21 cellular contexts compared by ENCODE assay signal in the genomic region with DNA sequence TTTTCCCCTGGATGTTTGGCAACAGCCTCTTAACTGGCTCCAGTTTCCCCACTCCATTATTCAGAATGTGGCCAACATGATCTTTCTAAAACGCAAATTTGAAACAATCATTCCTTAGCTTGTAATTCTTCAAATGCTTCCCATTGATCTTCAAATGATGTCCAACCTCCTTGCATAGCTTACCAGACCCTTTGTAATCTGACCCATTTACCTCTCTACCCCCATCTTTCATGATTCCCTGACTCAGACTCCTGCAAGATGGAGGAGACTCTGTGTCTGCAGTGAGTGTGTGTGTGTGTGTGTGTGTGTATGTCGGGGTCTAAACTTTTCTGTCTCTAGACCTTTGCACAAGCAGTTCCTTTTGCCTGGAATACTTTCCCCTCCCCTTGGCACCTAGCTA.
A peak's percentile ranks its signal among the peaks of the same experiment; 100 is the strongest.
DNase-seq lines count a peak whose midpoint lies in the region; ATAC-seq and TF ChIP-seq lines count a peak whose summit lies in the region.
"Had no signal": no experiment of that assay in that cellular context is flagged by ENCODE, and none has a peak within 500 bp of the region (broad histone marks: within the 10 kb centered on the region; RNA-seq: fewer than 3 reads in every experiment).

No MANE protein-coding gene starts in this region.

- H3K27ac Mint-ChIP-seq in neural progenitor cell: peak overlapping the region; percentile 54
- no peak overlapping the region for H3K27ac Mint-ChIP-seq in Calu3 (ENCODE audit: unreplicated experiment)
- H3K27ac Mint-ChIP-seq: B cell; CD4-positive, alpha-beta T cell; CD8-positive, alpha-beta T cell had no signal

- CTCF ChIA-PET in SK-N-SH (lab: Yijun Ruan, JAX): interaction anchor here (1.2 to 2.2 kb wide), 3 partner anchors 7 to 522 kb away, joined by 3 to 8 read pairs (median 5); no protein-coding TSS in a partner anchor
- CTCF ChIA-PET in Calu3 (lab: Charles Lee): no interaction called here

- H3K4me2 ChIP-seq in SK-N-SH (no peak overlapping the region), neural progenitor cell (no peak overlapping the region)
- H3K4me2 ChIP-seq: A549 had no signal

- H3K4me1 ChIP-seq in SK-N-SH (ENCODE audit: control insufficient read depth in 1 of 2, insufficient read depth in 2 of 2, low read depth in 1 of 2, low read length in 1 of 2) (peaks cover 0 to 53% of the 10 kb centered on the region in 2 experiments; a peak in 2 of 4 replicates), neural progenitor cell (peaks cover 4% of the 10 kb centered on the region)
- H3K4me1 ChIP-seq: A549, Caco-2 had no signal

- 52% methylated on average over 2 of the region's 2 CpGs for WGBS in SK-N-SH (ENCODE audit: low lambda C conversion rate)

- H4K20me1 ChIP-seq in SK-N-SH (ENCODE audit: insufficient read depth): no peaks in the 10 kb centered on the region
- H4K20me1 ChIP-seq in neural progenitor cell (ENCODE audit: low read depth): no peaks in the 10 kb centered on the region
- H4K20me1 ChIP-seq: BLaER1 treated with 17β-estradiol and CSF1 and Interleukin-3, amounts not matched to agents 10 nM and 100 nM had no signal

- H3K9me3 Mint-ChIP-seq in neural progenitor cell: peaks cover 2% of the 10 kb centered on the region
- no peaks in the 10 kb centered on the region for H3K9me3 Mint-ChIP-seq in Calu3 (ENCODE audit: low read depth, unreplicated experiment)
- H3K9me3 Mint-ChIP-seq: CD4-positive, alpha-beta T cell had no signal

- H3K9me2 ChIP-seq in SK-N-SH: no peaks in the 10 kb centered on the region

- H3K27me3 ChIP-seq in SK-N-SH (ENCODE audit: insufficient read depth) (no peaks in the 10 kb centered on the region; the same call in 1 of the 2 replicates), neural progenitor cell (no peaks in the 10 kb centered on the region)
- H3K27me3 ChIP-seq: BLaER1 treated with 17β-estradiol and CSF1 and Interleukin-3, amounts not matched to agents 10 nM and 100 nM had no signal

- H3F3A ChIP-seq in SK-N-SH (replicated peaks; ENCODE audit: insufficient read depth) (no peaks in the 10 kb centered on the region), neural progenitor cell (ENCODE audit: low read depth) (no peaks in the 10 kb centered on the region)

- DNase-seq in SK-N-SH (no peak), neural progenitor cell (ENCODE audit: low spot score) (no peak), Calu3 (no peak), UCSD-AML1 (lab: John Stamatoyannopoulos, UW; ENCODE audit: unreplicated experiment) (no peak)
- DNase-seq: AML-193; Caco-2; CD4-positive, alpha-beta T cell; CD8-positive, alpha-beta T cell; DMS 273 treated with DMSO at 0.1 percent for 48 hours; DMS153; DMS53; DMS79; DND-41; EL; GDM1 had no signal

- TF ChIP-seq RAD21 in SK-N-SH (IDR thresholded peaks at IDR 0.05; ENCODE audit: low read length): no peak

- H3K9ac ChIP-seq in SK-N-SH: no peak overlapping the region
- H3K9ac ChIP-seq in neural progenitor cell: no peak overlapping the region
- H3K9ac ChIP-seq: BLaER1 treated with 17β-estradiol and CSF1 and Interleukin-3, amounts not matched to agents 10 nM and 100 nM had no signal

- no TSS peak for BruUV-seq in Calu3 (replicated peaks; lab: Mats Ljungman, UMichigan)

- H3K79me2 ChIP-seq in SK-N-SH (ENCODE audit: insufficient read depth) (no peaks in the 10 kb centered on the region), neural progenitor cell (ENCODE audit: low read depth) (no peaks in the 10 kb centered on the region)

- H3K4me3 ChIP-seq in SK-N-SH (ENCODE audit: low read depth in 2 of 2, low read length in 1 of 2) (no peak overlapping the region), neural progenitor cell (no peak overlapping the region)
- H3K4me3 ChIP-seq: A549; BLaER1 treated with 17β-estradiol and CSF1 and Interleukin-3, amounts not matched to agents 10 nM and 100 nM; GM12878 had no signal

- H3K4me1 Mint-ChIP-seq in neural progenitor cell (peaks cover 37% of the 10 kb centered on the region), Calu3 (ENCODE audit: low read depth, unreplicated experiment) (no peaks in the 10 kb centered on the region)
- H3K4me1 Mint-ChIP-seq: B cell had no signal

- H3K27ac ChIP-seq in SK-N-SH (ENCODE audit: low read depth in 2 of 2, low read length in 1 of 2) (no peak overlapping the region), neural progenitor cell (no peak overlapping the region)
- H3K27ac ChIP-seq: 22Rv1; A549; BLaER1 treated with 17β-estradiol and CSF1 and Interleukin-3, amounts not matched to agents 10 nM and 100 nM had no signal

- peaks cover 4% of the 10 kb centered on the region for H3K27me3 Mint-ChIP-seq in neural progenitor cell (ENCODE audit: insufficient read depth, low read depth)
- peaks cover 57% of the 10 kb centered on the region for H3K27me3 Mint-ChIP-seq in Calu3 (ENCODE audit: unreplicated experiment)
- H3K27me3 Mint-ChIP-seq: CD4-positive, alpha-beta T cell had no signal

- no peak for TF ChIP-seq EP300 in SK-N-SH (IDR thresholded peaks at IDR 0.05; ENCODE audit: borderline replicate concordance in 1 of 2, low read depth in 1 of 2, low read length in 1 of 2)

- H3K4me3 Mint-ChIP-seq in neural progenitor cell: no peak overlapping the region
- H3K4me3 Mint-ChIP-seq in Calu3 (ENCODE audit: low read depth, unreplicated experiment): no peak overlapping the region
- H3K4me3 Mint-ChIP-seq: B cell; CD4-positive, alpha-beta T cell; CD8-positive, alpha-beta T cell had no signal

- POLR2A ChIA-PET in SK-N-SH (lab: Yijun Ruan, JAX): no interaction called here

- intact Hi-C loops in Calu3 (cut with micrococcal nuclease; ENCODE audit: unreplicated experiment): no loop called here

- no peak for TF ChIP-seq CTCF in SK-N-SH (IDR thresholded peaks at IDR 0.05)
- TF ChIP-seq CTCF in neural progenitor cell (IDR thresholded peaks at IDR 0.05): no peak
- TF ChIP-seq CTCF in Calu3 (IDR thresholded peaks at IDR 0.05; ENCODE audit: unreplicated experiment): no peak

- H3K36me3 Mint-ChIP-seq in neural progenitor cell (no peaks in the 10 kb centered on the region), Calu3 (ENCODE audit: insufficient read depth, unreplicated experiment) (no peaks in the 10 kb centered on the region)
- H3K36me3 Mint-ChIP-seq: CD8-positive, alpha-beta T cell had no signal

- no peaks in the 10 kb centered on the region for H3K9me3 ChIP-seq in SK-N-SH
- H3K9me3 ChIP-seq in neural progenitor cell (ENCODE audit: low read depth): no peaks in the 10 kb centered on the region
- H3K9me3 ChIP-seq: A549; BLaER1 treated with 17β-estradiol and CSF1 and Interleukin-3, amounts not matched to agents 10 nM and 100 nM; Caco-2 had no signal

- H3K36me3 ChIP-seq in SK-N-SH (replicated peaks in 1 of 2; ENCODE audit: control insufficient read depth in 1 of 2, insufficient read depth in 2 of 2, low read length in 1 of 2) (no peaks in the 10 kb centered on the region), neural progenitor cell (no peaks in the 10 kb centered on the region)
- H3K36me3 ChIP-seq: BLaER1 treated with 17β-estradiol and CSF1 and Interleukin-3, amounts not matched to agents 10 nM and 100 nM had no signal

- H2AFZ ChIP-seq in SK-N-SH (ENCODE audit: low read depth) (no peak overlapping the region), neural progenitor cell (replicated peaks) (no peak overlapping the region)

- ATAC-seq in SK-N-SH treated with all-trans-retinoic acid at 6 μM for 48 hours: no peak
- ATAC-seq: A549; CD8-positive, alpha-beta T cell; GM12878 had no signal

TF ChIP-seq in SK-N-SH treated with all-trans-retinoic acid at 6 μM for 48 hours, 23 proteins besides CTCF, POLR2A, EP300 and RAD21 (continues in another document):
- no peak for TF ChIP-seq BACH2 (CRISPR knock-in tag; IDR thresholded peaks at IDR 0.05; ENCODE audit: borderline replicate concordance)
- no peak for TF ChIP-seq CSDC2 (CRISPR knock-in tag; IDR thresholded peaks at IDR 0.05)
- peak; percentile 94 for TF ChIP-seq ZNF70 (CRISPR knock-in tag; IDR thresholded peaks at IDR 0.05)
- TF ChIP-seq ARNTL (CRISPR knock-in tag; IDR thresholded peaks at IDR 0.05; ENCODE audit: borderline replicate concordance, low read depth): no peak

TF ChIP-seq in SK-N-SH, 30 proteins besides CTCF, POLR2A, EP300 and RAD21 (continues in another document):
- no peak for TF ChIP-seq GABPA (IDR thresholded peaks at IDR 0.05; ENCODE audit: low read depth)
- TF ChIP-seq NFIC (IDR thresholded peaks at IDR 0.05; ENCODE audit: borderline replicate concordance): no peak
- TF ChIP-seq REST (IDR thresholded peaks at IDR 0.05; ENCODE audit: low read depth, low read length): no peak
- no peak for TF ChIP-seq POLR2AphosphoS5 (IDR thresholded peaks at IDR 0.05; ENCODE audit: low read depth, low read length)
- TF ChIP-seq, protein P1, sequence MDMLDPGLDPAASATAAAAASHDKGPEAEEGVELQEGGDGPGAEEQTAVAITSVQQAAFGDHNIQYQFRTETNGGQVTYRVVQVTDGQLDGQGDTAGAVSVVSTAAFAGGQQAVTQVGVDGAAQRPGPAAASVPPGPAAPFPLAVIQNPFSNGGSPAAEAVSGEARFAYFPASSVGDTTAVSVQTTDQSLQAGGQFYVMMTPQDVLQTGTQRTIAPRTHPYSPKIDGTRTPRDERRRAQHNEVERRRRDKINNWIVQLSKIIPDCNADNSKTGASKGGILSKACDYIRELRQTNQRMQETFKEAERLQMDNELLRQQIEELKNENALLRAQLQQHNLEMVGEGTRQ (IDR thresholded peaks at IDR 0.05; ENCODE audit: borderline replicate concordance, low read depth, low read length): no peak
- no peak for TF ChIP-seq SMC3 (IDR thresholded peaks at IDR 0.05; ENCODE audit: low read depth, low read length)
